Comparison of ENCODE assay signal across 16 cellular contexts in the genomic region with DNA sequence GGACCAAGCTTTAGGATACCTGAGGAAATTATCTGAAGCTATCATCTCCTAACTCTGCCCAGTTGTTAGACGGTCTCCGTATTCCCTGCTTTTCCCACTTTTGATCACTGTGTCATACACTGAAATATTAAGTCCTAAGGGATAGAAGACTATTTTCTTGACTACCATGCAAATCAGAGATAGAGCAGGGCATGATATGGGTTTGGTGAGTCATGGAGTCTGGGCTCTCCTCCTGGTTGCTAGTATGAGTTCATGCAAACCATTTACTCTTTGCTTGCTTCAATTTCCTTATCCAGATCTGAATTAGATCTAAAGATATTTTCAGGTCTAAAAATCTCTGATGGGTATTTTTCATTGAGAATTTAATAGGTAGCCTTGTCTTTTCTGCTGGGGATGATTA. TPM values are rescaled to one million over a fixed set of nuclear protein-coding genes. Genes with fewer than 3 reads are reported as not detected.
DNase-seq lines count a peak whose midpoint lies in the region; TF ChIP-seq lines count a peak whose summit lies in the region.
"Had no signal": no experiment of that assay in that cellular context is flagged by ENCODE, and none has a peak within 500 bp of the region (broad histone marks: within the 10 kb centered on the region; RNA-seq: fewer than 3 reads in every experiment).

No MANE protein-coding gene starts in this region.

- no peak for TF ChIP-seq POLR2A in breast epithelium (IDR thresholded peaks at IDR 0.05)

- in situ Hi-C loops in astrocyte of the spinal cord (cut with HindIII; ENCODE audit: low sequenced_read_pairs), result no loop called here

- H3K4me3 Mint-ChIP-seq in MCF 10A (ENCODE audit: unreplicated experiment), result no peak overlapping the region
- H3K4me3 Mint-ChIP-seq: activated naive CD4-positive, alpha-beta T cell treated with anti-CD3 and anti-CD28 coated beads for 36 hours; memory B cell; stimulated activated naive CD8-positive, alpha-beta T cell treated with anti-CD3 and anti-CD28 coated beads, Interleukin-15, amount 100 ng/mL, for 72 hours had no signal

- H3K27me3 ChIP-seq in breast epithelium, result no peaks in the 10 kb centered on the region

- H3K4me3 ChIP-seq in breast epithelium, result no peak overlapping the region
- no peak overlapping the region for H3K4me3 ChIP-seq in astrocyte of the spinal cord (ENCODE audit: low read depth, low read length)
- H3K4me3 ChIP-seq: HAP-1, skin epidermis had no signal

- no peaks in the 10 kb centered on the region for H3K9me3 ChIP-seq in breast epithelium
- H3K9me3 ChIP-seq: HAP-1 had no signal

- H3K27ac ChIP-seq in breast epithelium, result no peak overlapping the region
- H3K27ac ChIP-seq: HL-60, skin epidermis had no signal

- H3K36me3 Mint-ChIP-seq in MCF 10A (ENCODE audit: insufficient read depth, unreplicated experiment), result peaks cover under 1% of the 10 kb centered on the region
- H3K36me3 Mint-ChIP-seq: memory B cell had no signal

- H3K4me1 ChIP-seq in breast epithelium, result no peaks in the 10 kb centered on the region

- POLR2A ChIA-PET in MCF 10A (lab: Yijun Ruan, JAX), result no interaction called here

- DNase-seq in MCF 10A (ENCODE audit: unreplicated experiment), result peak; percentile 26
- no peak for DNase-seq in breast epithelium (ENCODE audit: low spot score in 2 of 2)
- peak; percentile 73 for DNase-seq in astrocyte of the spinal cord (ENCODE audit: low read depth, low spot score)
- DNase-seq in hepatic stellate cell (ENCODE audit: low spot score), result peak; percentile 22
- no peak for DNase-seq in NCI-H2196 (lab: John Stamatoyannopoulos, UW; ENCODE audit: unreplicated experiment)
- DNase-seq in HuH-7 (ENCODE audit: low spot score), result no peak
- no peak for DNase-seq in NCI-H1436 (lab: John Stamatoyannopoulos, UW)
- DNase-seq in DMS153 treated with DMSO at 0.1 percent for 48 hours (lab: John Stamatoyannopoulos, UW; ENCODE audit: unreplicated experiment), result no peak
- DNase-seq: 8988T; activated naive CD4-positive, alpha-beta T cell treated with anti-CD3 and anti-CD28 coated beads for 36 hours; cerebellar nuclear complex; stimulated activated naive CD8-positive, alpha-beta T cell treated with anti-CD3 and anti-CD28 coated beads, Interleukin-15, amount 100 ng/mL, for 72 hours had no signal

- CTCF ChIA-PET in MCF 10A (lab: Yijun Ruan, JAX), result interaction anchor here (0.7 kb wide), 1 partner anchor 15 kb away, joined by 4 read pairs; no protein-coding TSS in a partner anchor

- intact Hi-C loops in MCF 10A (cut with micrococcal nuclease) (no loop called here), breast epithelium (cut with DNase I; ENCODE audit: low total_unique reads) (no loop called here)

- H3K4me1 Mint-ChIP-seq in MCF 10A (ENCODE audit: insufficient read depth, unreplicated experiment), result peaks cover 16% of the 10 kb centered on the region
- H3K4me1 Mint-ChIP-seq: memory B cell; stimulated activated naive CD8-positive, alpha-beta T cell treated with anti-CD3 and anti-CD28 coated beads, Interleukin-15, amount 100 ng/mL, for 72 hours had no signal

- H3K27ac Mint-ChIP-seq in MCF 10A (ENCODE audit: low read depth, unreplicated experiment), result peak overlapping the region; percentile 32
- H3K27ac Mint-ChIP-seq: activated naive CD4-positive, alpha-beta T cell treated with anti-CD3 and anti-CD28 coated beads for 36 hours; memory B cell; stimulated activated naive CD8-positive, alpha-beta T cell treated with anti-CD3 and anti-CD28 coated beads, Interleukin-15, amount 100 ng/mL, for 72 hours had no signal

- BruUV-seq in MCF 10A (replicated peaks; lab: Mats Ljungman, UMichigan), result no TSS peak

- no peaks in the 10 kb centered on the region for H3K9me3 Mint-ChIP-seq in MCF 10A (ENCODE audit: unreplicated experiment)
- H3K9me3 Mint-ChIP-seq: activated naive CD4-positive, alpha-beta T cell treated with anti-CD3 and anti-CD28 coated beads for 36 hours; memory B cell; stimulated activated naive CD8-positive, alpha-beta T cell treated with anti-CD3 and anti-CD28 coated beads, Interleukin-15, amount 100 ng/mL, for 72 hours had no signal

- no peaks in the 10 kb centered on the region for H3K36me3 ChIP-seq in breast epithelium
- H3K36me3 ChIP-seq: HAP-1 had no signal

- no peak for TF ChIP-seq CTCF in MCF 10A (IDR thresholded peaks at IDR 0.05; ENCODE audit: unreplicated experiment)
- no peak for TF ChIP-seq CTCF in breast epithelium (IDR thresholded peaks at IDR 0.05)
- TF ChIP-seq CTCF in astrocyte of the spinal cord (IDR thresholded peaks at IDR 0.05; ENCODE audit: low read depth, low read length), result no peak

- no peaks in the 10 kb centered on the region for H3K27me3 Mint-ChIP-seq in MCF 10A (ENCODE audit: insufficient read depth, unreplicated experiment)
- H3K27me3 Mint-ChIP-seq: memory B cell; stimulated activated naive CD8-positive, alpha-beta T cell treated with anti-CD3 and anti-CD28 coated beads, Interleukin-15, amount 100 ng/mL, for 72 hours had no signal

RNA-seq across cellular contexts. Expression of a gene that starts 55.0 kb away (rescaled TPM):
- total RNA-seq in MCF 10A (2022), result 62.1 and 81.2 TPM in 2 replicates
- 100 to 1,000 TPM in 1 of 3 donors, 10 to 100 TPM in 2; 65.9 to 118 (median 87.2) TPM for total RNA-seq in breast epithelium

Comparison
In these comparisons a context has a peak if more than half of its experiments do, and no peak if none do; other contexts are left out.
1. DNase-seq: peak in MCF 10A (single experiment), astrocyte of the spinal cord (single experiment) and hepatic stellate cell (single experiment); none in breast epithelium (0 of 2), NCI-H2196 (single experiment), HuH-7 (single experiment), NCI-H1436 (single experiment) and DMS153 treated with DMSO at 0.1 percent for 48 hours (single experiment).